In the genomic region with DNA sequence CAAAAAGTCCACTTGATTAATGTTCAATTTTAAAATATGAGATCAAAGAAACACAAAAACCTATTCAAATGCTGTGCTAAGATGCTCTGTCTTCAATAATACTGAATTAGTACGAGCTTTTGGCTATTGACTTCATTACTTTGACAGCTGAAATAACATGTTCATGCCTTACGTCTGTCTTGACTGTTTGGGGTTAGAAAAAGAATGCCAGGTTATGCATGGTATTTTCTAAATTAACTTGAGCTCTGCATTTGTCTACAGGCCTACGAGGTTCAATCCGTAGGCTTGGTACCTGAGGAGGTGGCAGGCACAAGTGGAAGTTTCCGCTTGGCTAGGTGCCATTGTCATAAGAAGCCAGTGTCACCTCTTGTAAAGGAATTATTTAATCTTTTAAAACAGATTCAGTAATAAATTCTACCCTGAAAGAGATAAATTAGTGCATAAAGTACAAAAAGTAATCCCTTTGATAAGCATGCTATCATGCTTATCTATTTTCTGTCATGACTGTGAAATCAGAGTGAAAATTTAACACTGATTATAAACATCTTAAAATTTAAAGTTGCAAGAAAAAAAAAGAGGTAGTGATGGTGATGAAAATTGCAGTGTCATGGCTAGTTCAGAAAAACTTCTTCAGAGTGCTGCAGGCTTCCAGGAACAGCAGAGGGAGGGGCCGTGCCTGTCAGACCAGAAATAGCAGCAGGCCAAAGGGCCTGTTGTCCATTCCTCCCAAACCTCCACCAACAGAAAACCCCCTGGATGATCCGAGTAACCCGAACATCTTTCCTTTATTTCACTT, we compare ENCODE assay signal across 11 cellular contexts.
A peak's percentile ranks its signal among the peaks of the same experiment; 100 is the strongest.
DNase-seq lines count a peak whose midpoint lies in the region; ATAC-seq, FAIRE-seq and TF ChIP-seq lines count a peak whose summit lies in the region.
"Had no signal": no experiment of that assay in that cellular context is flagged by ENCODE, and none has a peak within 500 bp of the region (broad histone marks: within the 10 kb centered on the region; RNA-seq: fewer than 3 reads in every experiment).

No MANE protein-coding gene starts in this region.

- H3K9me3 Mint-ChIP-seq in activated CD8-positive, alpha-beta T cell treated with anti-CD3 and anti-CD28 coated beads, Interleukin-2, amount 10 ng/mL, durations not matched to agents 7 days and 5 days (ENCODE audit: insufficient read depth) = no peaks in the 10 kb centered on the region

- H3K9me2 ChIP-seq in hepatocyte (replicated peaks; ENCODE audit: insufficient read depth) = no peaks in the 10 kb centered on the region

- CTCF ChIA-PET in activated CD8-positive, alpha-beta T cell treated with anti-CD3 and anti-CD28 coated beads, Interleukin-2, amount 10 ng/mL, durations not matched to agents 7 days and 5 days (lab: Charles Lee) = no interaction called here
- CTCF ChIA-PET in A673 (lab: Charles Lee) = no interaction called here

- TF ChIP-seq CTCF in hepatocyte (IDR thresholded peaks at IDR 0.05; ENCODE audit: poor library complexity) (no peak), A673 (conservative IDR thresholded peaks at IDR 0.05; ENCODE audit: low read depth, low read length) (no peak)

- no peak for FAIRE-seq in GM12891 (lab: Jason Lieb, UNC)

- no TSS peak for BruUV-seq in A673 (replicated peaks; lab: Mats Ljungman, UMichigan)

- no peak overlapping the region for H3K4me2 ChIP-seq in hepatocyte

- H3K79me2 ChIP-seq in hepatocyte = no peaks in the 10 kb centered on the region

- no peaks in the 10 kb centered on the region for H3K36me3 ChIP-seq in hepatocyte (replicated peaks; ENCODE audit: insufficient read depth, low read depth)
- H3K36me3 ChIP-seq in skeletal muscle tissue (ENCODE audit: control insufficient read depth in 3 of 3, insufficient read depth in 3 of 3, low read length in 3 of 3) = no peaks in the 10 kb centered on the region
- no peaks in the 10 kb centered on the region for H3K36me3 ChIP-seq in A673 (ENCODE audit: insufficient read depth, low read length, poor library complexity, severe bottlenecking)

- POLR2A ChIA-PET in activated CD8-positive, alpha-beta T cell treated with anti-CD3 and anti-CD28 coated beads, Interleukin-2, amount 10 ng/mL, durations not matched to agents 7 days and 5 days (lab: Charles Lee) = no interaction called here
- POLR2A ChIA-PET in A673 (lab: Charles Lee; ENCODE audit: low non-redundant PET) = no interaction called here

- intact Hi-C loops in A673 (cut with micrococcal nuclease; ENCODE audit: unreplicated experiment) = no loop called here

- DNase-seq in GM03348 (ENCODE audit: low spot score) (peak; percentile 65), amniotic epithelial cell (ENCODE audit: low read depth) (peak; percentile 0), hepatocyte (ENCODE audit: low spot score) (peak; percentile 28), EL (no peak), GM12891 (ENCODE audit: insufficient read length, low spot score) (no peak), A673 (ENCODE audit: low spot score) (no peak)
- DNase-seq in activated CD8-positive, alpha-beta T cell treated with anti-CD3 and anti-CD28 coated beads, Interleukin-2, amount 10 ng/mL, durations not matched to agents 7 days and 5 days = no peak
- DNase-seq: activated CD8-positive, alpha-beta memory T cell treated with anti-CD3 and anti-CD28 coated beads, Interleukin-2, amount 50 U/mL, for 4 hours; DMS79 treated with DMSO at 0.1 percent for 48 hours; midbrain had no signal

- H3K4me1 ChIP-seq in hepatocyte (ENCODE audit: insufficient read depth) (peaks cover 5% of the 10 kb centered on the region), skeletal muscle tissue (ENCODE audit: control insufficient read depth in 3 of 3, insufficient read depth in 3 of 3, low read length in 3 of 3) (peaks cover 5 to 9% (median 6%) of the 10 kb centered on the region in 3 donors), A673 (ENCODE audit: insufficient read depth, low read length, poor library complexity, severe bottlenecking) (no peaks in the 10 kb centered on the region)

- H4K20me1 ChIP-seq in hepatocyte (ENCODE audit: insufficient read depth, poor library complexity, severe bottlenecking) = no peaks in the 10 kb centered on the region

- H3K4me3 ChIP-seq in hepatocyte (no peak overlapping the region), skeletal muscle tissue (ENCODE audit: low read length in 3 of 3) (no peak overlapping the region), A673 (ENCODE audit: low read depth, low read length, poor library complexity, severe bottlenecking) (no peak overlapping the region)

- H2AFZ ChIP-seq in hepatocyte = no peak overlapping the region

- 66% methylated on average over 8 of the region's 8 CpGs for WGBS in hepatocyte (ENCODE audit: low lambda C conversion rate, missing lambda C conversion rate)

- H3K27ac ChIP-seq in hepatocyte (no peak overlapping the region), skeletal muscle tissue (ENCODE audit: low read depth, low read length) (peak overlapping the region; percentile 59), A673 (ENCODE audit: low read depth, low read length, poor library complexity, severe bottlenecking) (no peak overlapping the region)

- no peak for ATAC-seq in activated CD8-positive, alpha-beta T cell treated with anti-CD3 and anti-CD28 coated beads, Interleukin-2, amount 10 ng/mL, durations not matched to agents 7 days and 5 days

- TF ChIP-seq POLR2A in GM12891 (IDR thresholded peaks at IDR 0.05; ENCODE audit: low read depth, low read length) = no peak

- H3K9me3 ChIP-seq in hepatocyte (ENCODE audit: low read depth) = no peaks in the 10 kb centered on the region
- H3K9me3 ChIP-seq in skeletal muscle tissue (ENCODE audit: control insufficient read depth in 3 of 3, low read length in 3 of 3) = no peaks in the 10 kb centered on the region
- H3K9me3 ChIP-seq in A673 (ENCODE audit: low read depth, low read length, poor library complexity, severe bottlenecking) = no peaks in the 10 kb centered on the region

- H3K27me3 ChIP-seq in hepatocyte (no peaks in the 10 kb centered on the region), skeletal muscle tissue (ENCODE audit: control insufficient read depth in 3 of 3, insufficient read depth in 3 of 3, low read length in 3 of 3) (peaks cover 0 to 3% (median 0%) of the 10 kb centered on the region in 3 donors), A673 (replicated peaks; ENCODE audit: insufficient read depth, low read depth, low read length, poor library complexity) (no peaks in the 10 kb centered on the region)

- no peaks in the 10 kb centered on the region for H3K27me3 Mint-ChIP-seq in activated CD8-positive, alpha-beta T cell treated with anti-CD3 and anti-CD28 coated beads, Interleukin-2, amount 10 ng/mL, durations not matched to agents 7 days and 5 days (ENCODE audit: low read depth)

- H3K4me3 Mint-ChIP-seq in activated CD8-positive, alpha-beta T cell treated with anti-CD3 and anti-CD28 coated beads, Interleukin-2, amount 10 ng/mL, durations not matched to agents 7 days and 5 days = no peak overlapping the region

- H3K27ac Mint-ChIP-seq in activated CD8-positive, alpha-beta T cell treated with anti-CD3 and anti-CD28 coated beads, Interleukin-2, amount 10 ng/mL, durations not matched to agents 7 days and 5 days = no peak overlapping the region

- no peaks in the 10 kb centered on the region for H3K36me3 Mint-ChIP-seq in activated CD8-positive, alpha-beta T cell treated with anti-CD3 and anti-CD28 coated beads, Interleukin-2, amount 10 ng/mL, durations not matched to agents 7 days and 5 days (ENCODE audit: low read depth)

- H3K4me1 Mint-ChIP-seq in activated CD8-positive, alpha-beta T cell treated with anti-CD3 and anti-CD28 coated beads, Interleukin-2, amount 10 ng/mL, durations not matched to agents 7 days and 5 days (ENCODE audit: low read depth) = no peaks in the 10 kb centered on the region

- H3K9ac ChIP-seq in skeletal muscle tissue (ENCODE audit: low read depth in 1 of 3, low read length in 3 of 3) = peak overlapping the region in 1 of 3 donors; percentile 14

TF ChIP-seq in GM12891, 5 proteins besides CTCF, POLR2A, EP300 and RAD21:
- TF ChIP-seq POU2F2 (IDR thresholded peaks at IDR 0.05; ENCODE audit: low read depth, low read length) (no peak), PAX5 (IDR thresholded peaks at IDR 0.05; ENCODE audit: insufficient read depth, low read length, severe bottlenecking) (no peak), SPI1 (IDR thresholded peaks at IDR 0.05; ENCODE audit: low read depth, low read length) (no peak), POLR2AphosphoS5 (IDR thresholded peaks at IDR 0.05; ENCODE audit: low read depth, low read length) (no peak), TAF1 (IDR thresholded peaks at IDR 0.05; ENCODE audit: low read depth, low read length) (no peak)

Comparison
In these comparisons a context has a peak if more than half of its experiments do, and no peak if none do; other contexts are left out.
1. DNase-seq: peak in GM03348 (single experiment), amniotic epithelial cell (single experiment) and hepatocyte (single experiment); none in EL (single experiment), activated CD8-positive, alpha-beta T cell treated with anti-CD3 and anti-CD28 coated beads, Interleukin-2, amount 10 ng/mL, durations not matched to agents 7 days and 5 days (single experiment), GM12891 (single experiment) and A673 (single experiment).